ENCODE assay signal across 8 cellular contexts in the genomic region with DNA sequence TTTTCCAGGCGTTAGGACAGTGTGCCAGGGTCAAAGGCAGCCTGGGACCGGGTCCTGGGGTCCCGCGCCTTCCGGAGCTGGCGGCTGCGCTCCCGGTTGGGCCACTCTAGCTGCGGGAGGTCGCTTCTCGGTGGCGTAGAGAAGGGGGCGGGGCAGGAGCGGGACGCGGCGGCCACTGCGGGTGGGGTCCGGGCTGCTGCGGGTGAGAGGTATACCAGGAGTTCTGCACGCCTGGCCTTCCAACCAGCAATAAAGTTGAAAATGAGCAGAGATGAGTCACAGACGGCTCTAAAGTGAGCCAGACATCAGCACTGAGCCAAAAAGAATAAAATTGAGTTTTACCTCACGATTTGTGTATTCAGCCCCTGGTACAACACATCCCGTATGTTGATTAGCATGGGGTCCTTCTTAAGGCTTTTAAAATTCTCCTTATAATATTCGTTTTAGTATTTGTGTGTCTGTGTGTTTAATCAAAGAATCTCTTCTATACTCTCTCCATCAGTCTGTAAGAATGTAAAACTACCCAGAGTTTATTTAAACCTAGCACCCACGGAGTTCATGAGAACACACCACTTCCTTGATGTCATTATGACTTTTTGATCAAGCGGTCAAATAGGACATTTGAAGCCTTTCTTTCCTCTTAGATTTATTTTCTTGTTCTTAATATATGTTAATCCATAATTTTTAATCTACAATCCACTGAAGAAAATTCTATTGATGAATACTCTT. TPM values are rescaled to one million over a fixed set of nuclear protein-coding genes. Genes with fewer than 3 reads are reported as not detected.
DNase-seq lines count a peak whose midpoint lies in the region; ATAC-seq and TF ChIP-seq lines count a peak whose summit lies in the region.

A gene (minus strand): TSS at position 108 of the 729 bp plus-strand sequence. CDS start 107 bp downstream, at position 1.

- ATAC-seq in naive B cell (ENCODE audit: low read depth in 2 of 2) (peak; percentile 48 to 56), thoracic aorta (ENCODE audit: insufficient number of reproducible peaks, low FRiP score, low read depth) (peak; percentile 76), GM19455 (IDR thresholded peaks at IDR 0.05; ENCODE audit: unreplicated experiment) (no peak)

- H3K9me3 ChIP-seq in esophagus squamous epithelium = no peaks in the 10 kb centered on the region
- no peaks in the 10 kb centered on the region for H3K9me3 ChIP-seq in thoracic aorta

- POLR2A ChIA-PET in activated CD4-positive, alpha-beta memory T cell treated with anti-CD3 and anti-CD28 coated beads for 36 hours (lab: Charles Lee) = no interaction called here

- H3K4me3 Mint-ChIP-seq in activated CD4-positive, alpha-beta memory T cell treated with anti-CD3 and anti-CD28 coated beads for 36 hours = peak within 1 kb of the TSS; percentile 45
- peak within 1 kb of the TSS; percentile 25 to 83 (median 66) for H3K4me3 Mint-ChIP-seq in naive B cell

- intact Hi-C loops in activated CD4-positive, alpha-beta memory T cell treated with anti-CD3 and anti-CD28 coated beads for 36 hours (cut with micrococcal nuclease) = no loop called here
- intact Hi-C loops in esophagus squamous epithelium (cut with DNase I) = no loop called here

- TF ChIP-seq CTCF in esophagus squamous epithelium (IDR thresholded peaks at IDR 0.05) (no peak), thoracic aorta (IDR thresholded peaks at IDR 0.05) (no peak)

- peak in 11 of 14 donors; percentile 8 to 58 (median 21) for DNase-seq in C1 segment of cervical spinal cord (lab: John Stamatoyannopoulos, UW)
- peak; percentile 75 for DNase-seq in M059J (ENCODE audit: low read depth)
- peak; percentile 33 for DNase-seq in activated CD4-positive, alpha-beta memory T cell treated with anti-CD3 and anti-CD28 coated beads for 36 hours
- no peak for DNase-seq in esophagus squamous epithelium (lab: John Stamatoyannopoulos, UW)
- no peak for DNase-seq in naive B cell
- DNase-seq in thoracic aorta (ENCODE audit: low spot score) = no peak
- no peak for DNase-seq in mesenteric fat pad (ENCODE audit: low spot score)

- CTCF ChIA-PET in activated CD4-positive, alpha-beta memory T cell treated with anti-CD3 and anti-CD28 coated beads for 36 hours (lab: Charles Lee) = no interaction called here

- peaks cover 0 to 4% (median 0%) of the 10 kb centered on the region in 4 donors for H3K27me3 ChIP-seq in esophagus squamous epithelium
- H3K27me3 ChIP-seq in thoracic aorta (replicated peaks; ENCODE audit: insufficient read depth) = no peaks in the 10 kb centered on the region

- H3K27ac ChIP-seq in esophagus squamous epithelium = peak within 1 kb of the TSS in 1 of 4 donors; percentile 57
- peak within 1 kb of the TSS; percentile 12 to 43 for H3K27ac ChIP-seq in thoracic aorta

- H3K27ac Mint-ChIP-seq in activated CD4-positive, alpha-beta memory T cell treated with anti-CD3 and anti-CD28 coated beads for 36 hours = no peak within 1 kb of the TSS
- no peak within 1 kb of the TSS for H3K27ac Mint-ChIP-seq in naive B cell

- peaks cover 24% of the 10 kb centered on the region for H3K27me3 Mint-ChIP-seq in activated CD4-positive, alpha-beta memory T cell treated with anti-CD3 and anti-CD28 coated beads for 36 hours
- H3K27me3 Mint-ChIP-seq in naive B cell = peaks cover 32 to 44% (median 39%) of the 10 kb centered on the region in 3 donors

- no peaks in the 10 kb centered on the region for H3K36me3 ChIP-seq in esophagus squamous epithelium
- no peaks in the 10 kb centered on the region for H3K36me3 ChIP-seq in thoracic aorta

- H3K4me3 ChIP-seq in esophagus squamous epithelium (peak within 1 kb of the TSS; percentile 40 to 64 (median 50)), thoracic aorta (peak within 1 kb of the TSS; percentile 80)

- peaks cover 6% of the 10 kb centered on the region for H3K9me3 Mint-ChIP-seq in activated CD4-positive, alpha-beta memory T cell treated with anti-CD3 and anti-CD28 coated beads for 36 hours
- H3K9me3 Mint-ChIP-seq in naive B cell = peaks cover 6 to 26% (median 13%) of the 10 kb centered on the region in 7 donors

- TF ChIP-seq POLR2A in esophagus squamous epithelium (IDR thresholded peaks at IDR 0.05) = no peak

- peaks cover 0 to 13% (median 0%) of the 10 kb centered on the region in 3 donors for H3K4me1 ChIP-seq in esophagus squamous epithelium
- peaks cover 2 to 6% of the 10 kb centered on the region in 2 donors for H3K4me1 ChIP-seq in thoracic aorta (ENCODE audit: control insufficient read depth in 1 of 2, low read depth in 2 of 2)

- WGBS in esophagus squamous epithelium, 2 donors = 25 to 27% methylated on average over 12 to 26 of the region's 27 CpGs

- H3K4me1 Mint-ChIP-seq in activated CD4-positive, alpha-beta memory T cell treated with anti-CD3 and anti-CD28 coated beads for 36 hours (ENCODE audit: low read depth) = peaks cover 2% of the 10 kb centered on the region
- H3K4me1 Mint-ChIP-seq in naive B cell = peaks cover 0 to 11% (median 4%) of the 10 kb centered on the region in 3 donors

- H3K36me3 Mint-ChIP-seq in activated CD4-positive, alpha-beta memory T cell treated with anti-CD3 and anti-CD28 coated beads for 36 hours = peaks cover 3% of the 10 kb centered on the region
- H3K36me3 Mint-ChIP-seq in naive B cell = peaks cover 7 to 11% of the 10 kb centered on the region in 2 donors

RNA-seq across cellular contexts. Expression of the gene that starts here (rescaled TPM):
- 0.89 and 2.4 TPM in 2 replicates for total RNA-seq in M059J (2014; rRNA removed; shearing (Covaris generic))
- total RNA-seq in activated CD4-positive, alpha-beta memory T cell treated with anti-CD3 and anti-CD28 coated beads for 36 hours = not detected
- total RNA-seq in esophagus squamous epithelium = under 1 TPM in 1 of 4 donors, not detected in 3; 0.38 TPM
- not detected for polyA plus RNA-seq in naive B cell (ENCODE audit: low read depth in 6 of 6)
- under 1 TPM in 1 of 2 donors, not detected in 1; 0.95 TPM for total RNA-seq in thoracic aorta
- 2.5 TPM for total RNA-seq in mesenteric fat pad

Comparison
In these comparisons a context has a peak if more than half of its experiments do, and no peak if none do; other contexts are left out.
1. Peak in DNase-seq in activated CD4-positive, alpha-beta memory T cell treated with anti-CD3 and anti-CD28 coated beads for 36 hours; RNA of the gene not detected or under 1 TPM.
2. Peak in ATAC-seq in naive B cell; RNA of the gene not detected or under 1 TPM.
3. Peak in ATAC-seq, H3K4me3 ChIP-seq and H3K27ac ChIP-seq in thoracic aorta; RNA of the gene not detected or under 1 TPM.
4. DNase-seq: peak in C1 segment of cervical spinal cord (11 of 14) and M059J (single experiment); none in esophagus squamous epithelium (single experiment), naive B cell (single experiment), thoracic aorta (single experiment) and mesenteric fat pad (single experiment).